Comparison of ENCODE assay signal across 26 cellular contexts in genomic region chr14:82689948-82690347, GRCh38.
"Had no signal": no experiment of that assay in that cellular context is flagged by ENCODE, and none has a peak within 500 bp of the region (broad histone marks: within the 10 kb centered on the region; RNA-seq: fewer than 3 reads in every experiment).

No MANE protein-coding gene starts in this region.

- H3K4me2 ChIP-seq: neural progenitor cell had no signal

- H3K9me3 ChIP-seq: esophagus muscularis mucosa, gastrocnemius medialis, left lung, prostate gland, sigmoid colon, testis, tibial artery, upper lobe of left lung had no signal

- H3K27me3 ChIP-seq: dorsolateral prefrontal cortex, esophagus muscularis mucosa, gastrocnemius medialis, heart right ventricle, left lung, neural progenitor cell, sigmoid colon, testis, tibial artery, upper lobe of left lung had no signal

- ATAC-seq: gastrocnemius medialis; heart right ventricle; left cardiac atrium; left lung; naive thymus-derived CD4-positive, alpha-beta T cell; right cardiac atrium; stimulated activated memory B cell treated with anti-CD40 and anti-IgM and Interleukin-4, amounts not matched to agents 10 μg/mL and 1 μg/mL and 100 μg/mL, for 72 hours; stimulated activated naive CD8-positive, alpha-beta T cell treated with anti-CD3 and anti-CD28 coated beads, Interleukin-15, Interleukin-2, amounts not matched to agents 100 U/mL and 50 U/mL, for 24 hours had no signal

- H2AFZ ChIP-seq: neural progenitor cell had no signal

- DNase-seq: cerebellar nuclear complex; cortex of kidney; dorsolateral prefrontal cortex; effector CD4-positive, alpha-beta T cell; endodermal cell; gastrocnemius medialis; heart right ventricle; hippocampal formation; left cardiac atrium; left lung; mesendoderm; midbrain; naive thymus-derived CD4-positive, alpha-beta T cell; right cardiac atrium; sigmoid colon; stimulated activated CD4-positive, alpha-beta T cell treated with anti-CD3 and anti-CD28 coated beads, Interleukin-2, amount 100 ng/mL, for 24 hours; stimulated activated CD4-positive, alpha-beta T cell treated with anti-CD3 and anti-CD28 coated beads, Interleukin-4, amount 100 ng/mL, for 4 hours; stimulated activated naive CD8-positive, alpha-beta T cell treated with anti-CD3 and anti-CD28 coated beads, Interleukin-15, Interleukin-2, amounts not matched to agents 100 U/mL and 50 U/mL, for 24 hours; substantia nigra; testis; tibial artery; upper lobe of left lung had no signal

- H3K27ac ChIP-seq: dorsolateral prefrontal cortex, esophagus muscularis mucosa, gastrocnemius medialis, heart right ventricle, left lung, neural progenitor cell, prostate gland, sigmoid colon, testis, tibial artery, upper lobe of left lung had no signal

- H3K4me1 ChIP-seq: esophagus muscularis mucosa, gastrocnemius medialis, heart right ventricle, left lung, neural progenitor cell, prostate gland, sigmoid colon, testis, tibial artery, upper lobe of left lung had no signal

- H3K4me3 ChIP-seq: dorsolateral prefrontal cortex, esophagus muscularis mucosa, gastrocnemius medialis, heart right ventricle, left lung, neural progenitor cell, prostate gland, sigmoid colon, testis, tibial artery, upper lobe of left lung had no signal

- H3K36me3 ChIP-seq: esophagus muscularis mucosa, gastrocnemius medialis, heart right ventricle, left lung, neural progenitor cell, prostate gland, sigmoid colon, tibial artery, upper lobe of left lung had no signal

- H3K9ac ChIP-seq: neural progenitor cell had no signal
